1 cellular context compared by ENCODE assay signal in the genomic region with DNA sequence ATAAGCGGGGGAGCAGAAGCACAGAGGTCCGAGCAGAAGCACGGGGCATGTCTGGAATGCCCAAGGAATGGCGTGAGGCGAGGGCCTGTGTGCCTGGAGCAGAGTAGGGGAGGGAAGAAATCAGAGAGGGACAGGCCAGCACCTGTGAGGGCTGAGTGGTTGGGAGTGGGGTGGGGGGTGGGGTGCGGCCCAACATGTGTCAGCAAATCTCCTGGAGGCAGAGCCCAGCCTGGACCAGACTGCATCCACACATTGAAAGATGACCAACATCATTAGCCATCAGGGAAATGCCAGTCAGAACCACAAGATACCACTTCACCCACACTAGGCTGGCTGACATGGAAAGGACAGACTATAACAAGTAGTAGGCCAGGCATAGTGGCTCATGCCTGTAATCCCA.
TF ChIP-seq lines count a peak whose summit lies in the region.

No MANE protein-coding gene starts in this region.

TF ChIP-seq in K562, 482 proteins besides CTCF, POLR2A, EP300 and RAD21:
- TF ChIP-seq U2AF2 (optimal IDR thresholded peaks at IDR 0.05; ENCODE audit: low read depth, low read length) (no peak), TAF7 (tag; IDR thresholded peaks at IDR 0.05) (no peak), NFYB (IDR thresholded peaks at IDR 0.05; ENCODE audit: extremely low read depth, insufficient read length) (no peak), KLF10 (CRISPR knock-in tag; IDR thresholded peaks at IDR 0.05) (no peak), NR2C1 (IDR thresholded peaks at IDR 0.05) (no peak), NR2C1 (tag; IDR thresholded peaks at IDR 0.05) (no peak), NUFIP1 (IDR thresholded peaks at IDR 0.05; ENCODE audit: partially characterized antibody) (no peak), SMARCC2 (IDR thresholded peaks at IDR 0.05; ENCODE audit: low read depth) (no peak), FOXA1 (IDR thresholded peaks at IDR 0.05; ENCODE audit: borderline replicate concordance) (no peak)
- TF ChIP-seq, protein P1, sequence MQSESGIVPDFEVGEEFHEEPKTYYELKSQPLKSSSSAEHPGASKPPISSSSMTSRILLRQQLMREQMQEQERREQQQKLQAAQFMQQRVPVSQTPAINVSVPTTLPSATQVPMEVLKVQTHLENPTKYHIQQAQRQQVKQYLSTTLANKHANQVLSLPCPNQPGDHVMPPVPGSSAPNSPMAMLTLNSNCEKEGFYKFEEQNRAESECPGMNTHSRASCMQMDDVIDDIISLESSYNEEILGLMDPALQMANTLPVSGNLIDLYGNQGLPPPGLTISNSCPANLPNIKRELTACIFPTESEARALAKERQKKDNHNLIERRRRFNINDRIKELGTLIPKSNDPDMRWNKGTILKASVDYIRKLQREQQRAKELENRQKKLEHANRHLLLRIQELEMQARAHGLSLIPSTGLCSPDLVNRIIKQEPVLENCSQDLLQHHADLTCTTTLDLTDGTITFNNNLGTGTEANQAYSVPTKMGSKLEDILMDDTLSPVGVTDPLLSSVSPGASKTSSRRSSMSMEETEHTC (IDR thresholded peaks at IDR 0.05), result no peak
- TF ChIP-seq, protein P2, sequence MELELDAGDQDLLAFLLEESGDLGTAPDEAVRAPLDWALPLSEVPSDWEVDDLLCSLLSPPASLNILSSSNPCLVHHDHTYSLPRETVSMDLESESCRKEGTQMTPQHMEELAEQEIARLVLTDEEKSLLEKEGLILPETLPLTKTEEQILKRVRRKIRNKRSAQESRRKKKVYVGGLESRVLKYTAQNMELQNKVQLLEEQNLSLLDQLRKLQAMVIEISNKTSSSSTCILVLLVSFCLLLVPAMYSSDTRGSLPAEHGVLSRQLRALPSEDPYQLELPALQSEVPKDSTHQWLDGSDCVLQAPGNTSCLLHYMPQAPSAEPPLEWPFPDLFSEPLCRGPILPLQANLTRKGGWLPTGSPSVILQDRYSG (tag; conservative IDR thresholded peaks at IDR 0.05; ENCODE audit: low read depth), result no peak
- TF ChIP-seq, protein P3, sequence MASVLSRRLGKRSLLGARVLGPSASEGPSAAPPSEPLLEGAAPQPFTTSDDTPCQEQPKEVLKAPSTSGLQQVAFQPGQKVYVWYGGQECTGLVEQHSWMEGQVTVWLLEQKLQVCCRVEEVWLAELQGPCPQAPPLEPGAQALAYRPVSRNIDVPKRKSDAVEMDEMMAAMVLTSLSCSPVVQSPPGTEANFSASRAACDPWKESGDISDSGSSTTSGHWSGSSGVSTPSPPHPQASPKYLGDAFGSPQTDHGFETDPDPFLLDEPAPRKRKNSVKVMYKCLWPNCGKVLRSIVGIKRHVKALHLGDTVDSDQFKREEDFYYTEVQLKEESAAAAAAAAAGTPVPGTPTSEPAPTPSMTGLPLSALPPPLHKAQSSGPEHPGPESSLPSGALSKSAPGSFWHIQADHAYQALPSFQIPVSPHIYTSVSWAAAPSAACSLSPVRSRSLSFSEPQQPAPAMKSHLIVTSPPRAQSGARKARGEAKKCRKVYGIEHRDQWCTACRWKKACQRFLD (CRISPR knock-in tag; IDR thresholded peaks at IDR 0.05), result no peak
